ENCODE assay signal across 16 cellular contexts in genomic region chrX:140274761-140275525, GRCh38.
DNase-seq lines count a peak whose midpoint lies in the region; ATAC-seq and TF ChIP-seq lines count a peak whose summit lies in the region.
"Had no signal": no experiment of that assay in that cellular context is flagged by ENCODE, and none has a peak within 500 bp of the region (broad histone marks: within the 10 kb centered on the region; RNA-seq: fewer than 3 reads in every experiment).

No MANE protein-coding gene starts in this region.

- H3K4me1 ChIP-seq in GM23338 (ENCODE audit: insufficient read depth), result peaks cover 9% of the 10 kb centered on the region
- H3K4me1 ChIP-seq in RWPE2 (ENCODE audit: insufficient read depth, poor library complexity, severe bottlenecking), result no peaks in the 10 kb centered on the region
- H3K4me1 ChIP-seq in neuronal stem cell (ENCODE audit: control insufficient read depth in 2 of 2, insufficient read depth in 1 of 2, low read depth in 1 of 2, low read length in 2 of 2), result peaks cover 8 to 14% of the 10 kb centered on the region in 2 donors
- H3K4me1 ChIP-seq: right lobe of liver, suprapubic skin had no signal

- H3K27ac Mint-ChIP-seq in GM23338, result peak overlapping the region; percentile 52; the same call in 1 of the 2 replicates
- H3K27ac Mint-ChIP-seq: activated naive CD8-positive, alpha-beta T cell treated with anti-CD3 and anti-CD28 coated beads, Interleukin-2, amount 50 U/mL, for 24 hours; CD4-positive, alpha-beta memory T cell had no signal

- H2BK120ac ChIP-seq in neuronal stem cell (ENCODE audit: low read depth, low read length), result no peak overlapping the region

- WGBS in neuronal stem cell (ENCODE audit: extremely low coverage in 2 of 2, insufficient read length in 2 of 2, insufficient replicate concordance in 1 of 2), 2 donors, result no CpG with 5 or more reads among the region's 3 CpGs

- H3K36me3 ChIP-seq in GM23338 (ENCODE audit: insufficient read depth) (no peaks in the 10 kb centered on the region), RWPE2 (ENCODE audit: low read depth) (no peaks in the 10 kb centered on the region), neuronal stem cell (replicated peaks in 1 of 2; ENCODE audit: control insufficient read depth in 2 of 2, insufficient read depth in 2 of 2, low read length in 2 of 2) (no peaks in the 10 kb centered on the region)
- H3K36me3 ChIP-seq: right lobe of liver, suprapubic skin had no signal

- H3K4me2 ChIP-seq in GM23338 (no peak overlapping the region), neuronal stem cell (ENCODE audit: insufficient read depth, low read length, poor library complexity, severe bottlenecking) (no peak overlapping the region)
- H3K4me2 ChIP-seq: hepatocyte had no signal

- no peak overlapping the region for H2AK5ac ChIP-seq in neuronal stem cell (ENCODE audit: low read depth, low read length)

- H3K27me3 Mint-ChIP-seq in GM23338 (ENCODE audit: insufficient read depth, low read depth, poor library complexity), result peaks cover 2% of the 10 kb centered on the region
- H3K27me3 Mint-ChIP-seq: activated naive CD8-positive, alpha-beta T cell treated with anti-CD3 and anti-CD28 coated beads, Interleukin-2, amount 50 U/mL, for 24 hours; CD4-positive, alpha-beta memory T cell had no signal

- ATAC-seq in GM23338 (no peak), RWPE2 (ENCODE audit: low read depth) (peak; percentile 93)
- ATAC-seq: activated naive CD8-positive, alpha-beta T cell treated with anti-CD3 and anti-CD28 coated beads, Interleukin-2, amount 50 U/mL, for 24 hours; mucosa of descending colon; Panc1; right lobe of liver had no signal

- H2AFZ ChIP-seq in GM23338 (no peak overlapping the region), neuronal stem cell (ENCODE audit: low read length) (no peak overlapping the region)
- H2AFZ ChIP-seq: hepatocyte had no signal

- H3K9me2 ChIP-seq in GM23338 (ENCODE audit: insufficient read depth), result no peaks in the 10 kb centered on the region

- H2BK5ac ChIP-seq in neuronal stem cell (ENCODE audit: low read length), result no peak overlapping the region

- H3K79me2 ChIP-seq in GM23338 (replicated peaks; ENCODE audit: insufficient read depth), result no peaks in the 10 kb centered on the region
- H3K79me2 ChIP-seq: hepatocyte had no signal

- H3K9ac ChIP-seq in neuronal stem cell (ENCODE audit: low read depth, low read length, poor library complexity), result no peak overlapping the region

- H3K14ac ChIP-seq in neuronal stem cell (ENCODE audit: low read length), result no peak overlapping the region

- H3K4me3 ChIP-seq in GM23338 (no peak overlapping the region), RWPE2 (ENCODE audit: severe bottlenecking) (no peak overlapping the region), fibroblast of mammary gland (ENCODE audit: control insufficient read depth, low read depth, low read length) (no peak overlapping the region), neuronal stem cell (ENCODE audit: low read length in 2 of 2) (no peak overlapping the region)
- H3K4me3 ChIP-seq: hepatocyte, mucosa of descending colon, right lobe of liver, suprapubic skin had no signal

- H4K20me1 ChIP-seq in GM23338 (replicated peaks; ENCODE audit: insufficient read depth), result no peaks in the 10 kb centered on the region

- H3K9me3 Mint-ChIP-seq in GM23338, result peaks cover 13% of the 10 kb centered on the region; the same call in 2 of the 3 replicates

- H3K4me3 Mint-ChIP-seq in GM23338, result no peak overlapping the region
- H3K4me3 Mint-ChIP-seq: activated naive CD8-positive, alpha-beta T cell treated with anti-CD3 and anti-CD28 coated beads, Interleukin-2, amount 50 U/mL, for 24 hours; CD4-positive, alpha-beta memory T cell had no signal

- no peak overlapping the region for H4K8ac ChIP-seq in neuronal stem cell (ENCODE audit: low read depth, low read length)

- H3K4me1 Mint-ChIP-seq in GM23338, result peaks cover 13% of the 10 kb centered on the region; the same call in 2 of the 3 replicates
- H3K4me1 Mint-ChIP-seq: activated naive CD8-positive, alpha-beta T cell treated with anti-CD3 and anti-CD28 coated beads, Interleukin-2, amount 50 U/mL, for 24 hours; CD4-positive, alpha-beta memory T cell had no signal

- no peak overlapping the region for H4K91ac ChIP-seq in neuronal stem cell (ENCODE audit: low read depth, low read length, poor library complexity)

- no peaks in the 10 kb centered on the region for H3K27me3 ChIP-seq in GM23338 (ENCODE audit: insufficient read depth)
- no peaks in the 10 kb centered on the region for H3K27me3 ChIP-seq in RWPE2 (ENCODE audit: insufficient read depth, poor library complexity, severe bottlenecking)
- H3K27me3 ChIP-seq in neuronal stem cell (ENCODE audit: control insufficient read depth in 3 of 3, insufficient read depth in 3 of 3, low read depth in 1 of 3, low read length in 3 of 3), result no peaks in the 10 kb centered on the region
- H3K27me3 ChIP-seq: hepatocyte, right lobe of liver, suprapubic skin had no signal

- no peak overlapping the region for H2BK15ac ChIP-seq in neuronal stem cell (ENCODE audit: low read length)

- peaks cover 9% of the 10 kb centered on the region; the same call in 2 of the 3 replicates for H3K36me3 Mint-ChIP-seq in GM23338 (ENCODE audit: low read depth)
- H3K36me3 Mint-ChIP-seq: CD4-positive, alpha-beta memory T cell had no signal

- no peak overlapping the region for H3K18ac ChIP-seq in neuronal stem cell (ENCODE audit: low read length)

- no peaks in the 10 kb centered on the region for H3K79me1 ChIP-seq in neuronal stem cell (ENCODE audit: low read depth, low read length)

- H3K27ac ChIP-seq in GM23338 (ENCODE audit: low read depth) (0 out of 2 replicates have a peak overlapping the region, but pooled peaks have one; percentile 46), RWPE2 (ENCODE audit: poor library complexity, severe bottlenecking) (peak overlapping the region; percentile 63), neuronal stem cell (replicated peaks; ENCODE audit: low read length) (peak overlapping the region; percentile 14)
- H3K27ac ChIP-seq: hepatocyte, right lobe of liver, suprapubic skin had no signal

- no peak for TF ChIP-seq CTCF in GM23338 (conservative IDR thresholded peaks at IDR 0.05; ENCODE audit: low read depth in 2 of 2)
- no peak for TF ChIP-seq CTCF in RWPE2 (IDR thresholded peaks at IDR 0.05; ENCODE audit: poor library complexity, severe bottlenecking)
- no peak for TF ChIP-seq CTCF in fibroblast of mammary gland (conservative IDR thresholded peaks at IDR 0.05; ENCODE audit: control insufficient read depth, insufficient read depth, low read depth, low read length)

- no peaks in the 10 kb centered on the region for H3K9me3 ChIP-seq in RWPE2 (ENCODE audit: severe bottlenecking)
- H3K9me3 ChIP-seq in neuronal stem cell (replicated peaks in 1 of 2; ENCODE audit: control insufficient read depth in 2 of 2, insufficient read depth in 1 of 2, low read depth in 1 of 2, low read length in 2 of 2), result peaks cover 0 to 4% of the 10 kb centered on the region in 2 donors
- H3K9me3 ChIP-seq: mucosa of descending colon, right lobe of liver, suprapubic skin had no signal

- H3F3A ChIP-seq in GM23338 (replicated peaks; ENCODE audit: low read depth), result no peaks in the 10 kb centered on the region

- no peak overlapping the region for H3K23ac ChIP-seq in neuronal stem cell (ENCODE audit: low read depth, low read length, poor library complexity)

- H3K4ac ChIP-seq in neuronal stem cell (ENCODE audit: low read length), result no peak overlapping the region

- DNase-seq in GM23338 (ENCODE audit: low spot score) (peak; percentile 36), RWPE2 (ENCODE audit: low spot score) (no peak), fibroblast of mammary gland (ENCODE audit: low read depth) (peak; percentile 2), neuronal stem cell (ENCODE audit: low spot score) (peak; percentile 32), NCI-H2196 (lab: John Stamatoyannopoulos, UW; ENCODE audit: unreplicated experiment) (no peak), NCI-H1092 treated with DMSO at 0.1 percent for 48 hours (lab: John Stamatoyannopoulos, UW) (no peak), NCI-H2196 treated with DMSO at 0.1 percent for 48 hours (lab: John Stamatoyannopoulos, UW; ENCODE audit: unreplicated experiment) (no peak)
- no peak for DNase-seq in activated CD4-positive, alpha-beta T cell treated with anti-CD3 and anti-CD28 coated beads, Interleukin-2, amount 50 U/mL, for 1 hour
- DNase-seq: activated naive CD8-positive, alpha-beta T cell treated with anti-CD3 and anti-CD28 coated beads, Interleukin-2, amount 50 U/mL, for 24 hours; CD4-positive, alpha-beta memory T cell; mucosa of descending colon; NCI-H2227 treated with DMSO at 0.1 percent for 48 hours; right lobe of liver had no signal

- no peak overlapping the region for H2BK12ac ChIP-seq in neuronal stem cell (ENCODE audit: low read length)

TF ChIP-seq in GM23338, 12 proteins besides CTCF, POLR2A, EP300 and RAD21:
- TF ChIP-seq, protein P1, sequence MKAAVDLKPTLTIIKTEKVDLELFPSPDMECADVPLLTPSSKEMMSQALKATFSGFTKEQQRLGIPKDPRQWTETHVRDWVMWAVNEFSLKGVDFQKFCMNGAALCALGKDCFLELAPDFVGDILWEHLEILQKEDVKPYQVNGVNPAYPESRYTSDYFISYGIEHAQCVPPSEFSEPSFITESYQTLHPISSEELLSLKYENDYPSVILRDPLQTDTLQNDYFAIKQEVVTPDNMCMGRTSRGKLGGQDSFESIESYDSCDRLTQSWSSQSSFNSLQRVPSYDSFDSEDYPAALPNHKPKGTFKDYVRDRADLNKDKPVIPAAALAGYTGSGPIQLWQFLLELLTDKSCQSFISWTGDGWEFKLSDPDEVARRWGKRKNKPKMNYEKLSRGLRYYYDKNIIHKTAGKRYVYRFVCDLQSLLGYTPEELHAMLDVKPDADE (IDR thresholded peaks at IDR 0.05), result peak; percentile 55
- TF ChIP-seq ZNF114 (CRISPR knock-in tag; IDR thresholded peaks at IDR 0.05), result no peak

Comparison
In these comparisons a context has a peak if more than half of its experiments do, and no peak if none do; other contexts are left out.
1. DNase-seq: peak in GM23338 (single experiment), fibroblast of mammary gland (single experiment) and neuronal stem cell (single experiment); none in RWPE2 (single experiment), activated CD4-positive, alpha-beta T cell treated with anti-CD3 and anti-CD28 coated beads, Interleukin-2, amount 50 U/mL, for 1 hour (single experiment), NCI-H2196 (single experiment), NCI-H1092 treated with DMSO at 0.1 percent for 48 hours (single experiment) and NCI-H2196 treated with DMSO at 0.1 percent for 48 hours (single experiment).
2. Peak in every context shown above with its lines, with median percentiles within 50 percentile points of each other: H3K27ac ChIP-seq.